Comparison of ENCODE assay signal across 1 cellular context in the genomic region with DNA sequence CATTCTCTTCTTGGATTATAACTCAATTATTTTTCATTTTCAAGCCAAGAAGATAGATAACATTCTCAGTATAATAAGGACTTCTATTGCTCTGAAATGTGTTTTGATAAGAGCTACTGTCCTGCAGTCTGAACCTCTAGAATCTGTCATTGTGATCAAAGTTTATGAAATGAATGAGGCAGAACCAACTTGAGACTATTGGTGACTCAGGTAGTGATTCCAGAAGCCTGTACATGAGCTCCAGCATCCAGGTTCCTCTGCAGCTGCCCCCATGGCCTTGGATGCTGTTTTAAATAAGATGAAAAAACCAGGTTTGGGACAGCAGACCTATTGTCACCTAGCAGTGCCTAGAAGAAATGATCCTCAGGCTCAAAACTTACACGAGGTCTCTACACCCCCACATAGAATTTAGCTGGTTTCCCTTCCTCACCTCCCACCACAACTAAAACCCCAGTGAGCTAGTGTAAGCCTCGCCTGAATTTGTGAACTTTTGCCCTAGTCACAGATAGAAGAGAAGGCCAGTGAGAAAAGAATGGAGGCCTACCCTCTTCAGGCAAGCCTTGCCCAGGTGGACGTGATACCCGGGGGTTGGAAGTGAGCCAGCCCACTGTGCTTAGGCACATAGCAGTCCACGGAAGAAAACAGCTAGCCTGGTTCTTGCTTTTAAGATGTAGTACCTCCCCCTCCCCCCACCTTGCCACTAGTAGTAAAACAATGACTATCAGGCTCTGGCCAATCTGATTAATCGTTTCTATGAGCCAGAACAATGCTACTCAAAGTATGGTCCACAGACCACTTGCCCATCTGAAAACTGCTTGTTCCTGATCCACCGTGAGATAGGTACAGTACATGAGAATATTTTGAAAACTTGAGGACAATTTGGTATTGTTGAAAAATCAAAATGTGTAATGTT.
TF ChIP-seq lines count a peak whose summit lies in the region.

No MANE protein-coding gene starts in this region.

TF ChIP-seq in GM12878, 131 proteins besides CTCF, POLR2A, EP300 and RAD21 (continued from another document and continues in another):
- TF ChIP-seq, protein P1, sequence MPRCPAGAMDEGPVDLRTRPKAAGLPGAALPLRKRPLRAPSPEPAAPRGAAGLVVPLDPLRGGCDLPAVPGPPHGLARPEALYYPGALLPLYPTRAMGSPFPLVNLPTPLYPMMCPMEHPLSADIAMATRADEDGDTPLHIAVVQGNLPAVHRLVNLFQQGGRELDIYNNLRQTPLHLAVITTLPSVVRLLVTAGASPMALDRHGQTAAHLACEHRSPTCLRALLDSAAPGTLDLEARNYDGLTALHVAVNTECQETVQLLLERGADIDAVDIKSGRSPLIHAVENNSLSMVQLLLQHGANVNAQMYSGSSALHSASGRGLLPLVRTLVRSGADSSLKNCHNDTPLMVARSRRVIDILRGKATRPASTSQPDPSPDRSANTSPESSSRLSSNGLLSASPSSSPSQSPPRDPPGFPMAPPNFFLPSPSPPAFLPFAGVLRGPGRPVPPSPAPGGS (IDR thresholded peaks at IDR 0.05; ENCODE audit: borderline replicate concordance, insufficient read depth, low read depth, low read length, poor library complexity, severe bottlenecking) = no peak
- no peak for TF ChIP-seq ASH2L (IDR thresholded peaks at IDR 0.05; ENCODE audit: borderline replicate concordance, low read depth)
- no peak for TF ChIP-seq SIN3A (IDR thresholded peaks at IDR 0.05; ENCODE audit: low read depth, low read length)
- no peak for TF ChIP-seq NR2C2 (IDR thresholded peaks at IDR 0.05; ENCODE audit: borderline replicate concordance, control insufficient read depth, insufficient read length, low read depth)
- TF ChIP-seq CBX3 (IDR thresholded peaks at IDR 0.05; ENCODE audit: borderline replicate concordance, low read depth) = no peak
- TF ChIP-seq MEF2A (IDR thresholded peaks at IDR 0.05; ENCODE audit: insufficient read depth, low read depth, low read length) = no peak
- TF ChIP-seq SUZ12 (IDR thresholded peaks at IDR 0.05; ENCODE audit: unreplicated experiment) = no peak
- no peak for TF ChIP-seq CEBPB (IDR thresholded peaks at IDR 0.05; ENCODE audit: borderline replicate concordance in 1 of 2, low read depth in 2 of 2, low read length in 2 of 2)
- TF ChIP-seq, protein P2, sequence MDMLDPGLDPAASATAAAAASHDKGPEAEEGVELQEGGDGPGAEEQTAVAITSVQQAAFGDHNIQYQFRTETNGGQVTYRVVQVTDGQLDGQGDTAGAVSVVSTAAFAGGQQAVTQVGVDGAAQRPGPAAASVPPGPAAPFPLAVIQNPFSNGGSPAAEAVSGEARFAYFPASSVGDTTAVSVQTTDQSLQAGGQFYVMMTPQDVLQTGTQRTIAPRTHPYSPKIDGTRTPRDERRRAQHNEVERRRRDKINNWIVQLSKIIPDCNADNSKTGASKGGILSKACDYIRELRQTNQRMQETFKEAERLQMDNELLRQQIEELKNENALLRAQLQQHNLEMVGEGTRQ (IDR thresholded peaks at IDR 0.05; ENCODE audit: borderline replicate concordance, low read depth, low read length) = no peak
- TF ChIP-seq BMI1 (IDR thresholded peaks at IDR 0.05; ENCODE audit: borderline replicate concordance) = no peak
- no peak for TF ChIP-seq POLR2AphosphoS5 (IDR thresholded peaks at IDR 0.05; ENCODE audit: low read length)
- peak; percentile 57; the same call in 1 of the 2 replicates for TF ChIP-seq NR2F1 (conservative IDR thresholded peaks at IDR 0.05)
- TF ChIP-seq SPI1 (IDR thresholded peaks at IDR 0.05; ENCODE audit: borderline replicate concordance, insufficient read depth, low read depth, low read length) = peak; percentile 90
- no peak for TF ChIP-seq NRF1 (conservative IDR thresholded peaks at IDR 0.05; ENCODE audit: low read depth, low read length)
- TF ChIP-seq, protein P3, sequence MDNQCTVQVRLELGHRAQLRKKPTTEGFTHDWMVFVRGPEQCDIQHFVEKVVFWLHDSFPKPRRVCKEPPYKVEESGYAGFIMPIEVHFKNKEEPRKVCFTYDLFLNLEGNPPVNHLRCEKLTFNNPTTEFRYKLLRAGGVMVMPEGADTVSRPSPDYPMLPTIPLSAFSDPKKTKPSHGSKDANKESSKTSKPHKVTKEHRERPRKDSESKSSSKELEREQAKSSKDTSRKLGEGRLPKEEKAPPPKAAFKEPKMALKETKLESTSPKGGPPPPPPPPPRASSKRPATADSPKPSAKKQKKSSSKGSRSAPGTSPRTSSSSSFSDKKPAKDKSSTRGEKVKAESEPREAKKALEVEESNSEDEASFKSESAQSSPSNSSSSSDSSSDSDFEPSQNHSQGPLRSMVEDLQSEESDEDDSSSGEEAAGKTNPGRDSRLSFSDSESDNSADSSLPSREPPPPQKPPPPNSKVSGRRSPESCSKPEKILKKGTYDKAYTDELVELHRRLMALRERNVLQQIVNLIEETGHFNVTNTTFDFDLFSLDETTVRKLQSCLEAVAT (IDR thresholded peaks at IDR 0.05) = peak; percentile 53
- TF ChIP-seq YY1 (IDR thresholded peaks at IDR 0.05; ENCODE audit: low read depth, low read length) = no peak
- no peak for TF ChIP-seq SREBF2 (IDR thresholded peaks at IDR 0.05; ENCODE audit: low read length)
- TF ChIP-seq, protein P4, sequence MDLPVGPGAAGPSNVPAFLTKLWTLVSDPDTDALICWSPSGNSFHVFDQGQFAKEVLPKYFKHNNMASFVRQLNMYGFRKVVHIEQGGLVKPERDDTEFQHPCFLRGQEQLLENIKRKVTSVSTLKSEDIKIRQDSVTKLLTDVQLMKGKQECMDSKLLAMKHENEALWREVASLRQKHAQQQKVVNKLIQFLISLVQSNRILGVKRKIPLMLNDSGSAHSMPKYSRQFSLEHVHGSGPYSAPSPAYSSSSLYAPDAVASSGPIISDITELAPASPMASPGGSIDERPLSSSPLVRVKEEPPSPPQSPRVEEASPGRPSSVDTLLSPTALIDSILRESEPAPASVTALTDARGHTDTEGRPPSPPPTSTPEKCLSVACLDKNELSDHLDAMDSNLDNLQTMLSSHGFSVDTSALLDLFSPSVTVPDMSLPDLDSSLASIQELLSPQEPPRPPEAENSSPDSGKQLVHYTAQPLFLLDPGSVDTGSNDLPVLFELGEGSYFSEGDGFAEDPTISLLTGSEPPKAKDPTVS (IDR thresholded peaks at IDR 0.05; ENCODE audit: low read depth, low read length) = no peak
- TF ChIP-seq CBX5 (IDR thresholded peaks at IDR 0.05; ENCODE audit: low read depth) = no peak
- TF ChIP-seq MYC (IDR thresholded peaks at IDR 0.05; ENCODE audit: insufficient read depth, insufficient read length, insufficient replicate concordance, low read length, severe bottlenecking) = no peak
- TF ChIP-seq MXI1 (IDR thresholded peaks at IDR 0.05; ENCODE audit: low read depth, low read length) = no peak
- TF ChIP-seq, protein P5, sequence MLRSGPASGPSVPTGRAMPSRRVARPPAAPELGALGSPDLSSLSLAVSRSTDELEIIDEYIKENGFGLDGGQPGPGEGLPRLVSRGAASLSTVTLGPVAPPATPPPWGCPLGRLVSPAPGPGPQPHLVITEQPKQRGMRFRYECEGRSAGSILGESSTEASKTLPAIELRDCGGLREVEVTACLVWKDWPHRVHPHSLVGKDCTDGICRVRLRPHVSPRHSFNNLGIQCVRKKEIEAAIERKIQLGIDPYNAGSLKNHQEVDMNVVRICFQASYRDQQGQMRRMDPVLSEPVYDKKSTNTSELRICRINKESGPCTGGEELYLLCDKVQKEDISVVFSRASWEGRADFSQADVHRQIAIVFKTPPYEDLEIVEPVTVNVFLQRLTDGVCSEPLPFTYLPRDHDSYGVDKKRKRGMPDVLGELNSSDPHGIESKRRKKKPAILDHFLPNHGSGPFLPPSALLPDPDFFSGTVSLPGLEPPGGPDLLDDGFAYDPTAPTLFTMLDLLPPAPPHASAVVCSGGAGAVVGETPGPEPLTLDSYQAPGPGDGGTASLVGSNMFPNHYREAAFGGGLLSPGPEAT (IDR thresholded peaks at IDR 0.05; ENCODE audit: low read depth) = peak; percentile 45; the same call in 1 of the 2 replicates
- TF ChIP-seq, protein P6, sequence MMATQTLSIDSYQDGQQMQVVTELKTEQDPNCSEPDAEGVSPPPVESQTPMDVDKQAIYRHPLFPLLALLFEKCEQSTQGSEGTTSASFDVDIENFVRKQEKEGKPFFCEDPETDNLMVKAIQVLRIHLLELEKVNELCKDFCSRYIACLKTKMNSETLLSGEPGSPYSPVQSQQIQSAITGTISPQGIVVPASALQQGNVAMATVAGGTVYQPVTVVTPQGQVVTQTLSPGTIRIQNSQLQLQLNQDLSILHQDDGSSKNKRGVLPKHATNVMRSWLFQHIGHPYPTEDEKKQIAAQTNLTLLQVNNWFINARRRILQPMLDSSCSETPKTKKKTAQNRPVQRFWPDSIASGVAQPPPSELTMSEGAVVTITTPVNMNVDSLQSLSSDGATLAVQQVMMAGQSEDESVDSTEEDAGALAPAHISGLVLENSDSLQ (IDR thresholded peaks at IDR 0.05) = no peak
- no peak for TF ChIP-seq SMARCA5 (IDR thresholded peaks at IDR 0.05)
- no peak for TF ChIP-seq TCF3 (IDR thresholded peaks at IDR 0.05; ENCODE audit: borderline replicate concordance, insufficient read depth, low read depth, low read length)
- no peak for TF ChIP-seq RBBP5 (conservative IDR thresholded peaks at IDR 0.05)
- no peak for TF ChIP-seq RB1 (IDR thresholded peaks at IDR 0.05; ENCODE audit: borderline replicate concordance)
- TF ChIP-seq HDAC6 (IDR thresholded peaks at IDR 0.05; ENCODE audit: unreplicated experiment) = no peak
- no peak for TF ChIP-seq HDAC2 (IDR thresholded peaks at IDR 0.05)
- peak; percentile 4; the same call in 1 of the 2 replicates for TF ChIP-seq ZNF384 (IDR thresholded peaks at IDR 0.05; ENCODE audit: borderline replicate concordance, low read depth, low read length)
- TF ChIP-seq, protein P7, sequence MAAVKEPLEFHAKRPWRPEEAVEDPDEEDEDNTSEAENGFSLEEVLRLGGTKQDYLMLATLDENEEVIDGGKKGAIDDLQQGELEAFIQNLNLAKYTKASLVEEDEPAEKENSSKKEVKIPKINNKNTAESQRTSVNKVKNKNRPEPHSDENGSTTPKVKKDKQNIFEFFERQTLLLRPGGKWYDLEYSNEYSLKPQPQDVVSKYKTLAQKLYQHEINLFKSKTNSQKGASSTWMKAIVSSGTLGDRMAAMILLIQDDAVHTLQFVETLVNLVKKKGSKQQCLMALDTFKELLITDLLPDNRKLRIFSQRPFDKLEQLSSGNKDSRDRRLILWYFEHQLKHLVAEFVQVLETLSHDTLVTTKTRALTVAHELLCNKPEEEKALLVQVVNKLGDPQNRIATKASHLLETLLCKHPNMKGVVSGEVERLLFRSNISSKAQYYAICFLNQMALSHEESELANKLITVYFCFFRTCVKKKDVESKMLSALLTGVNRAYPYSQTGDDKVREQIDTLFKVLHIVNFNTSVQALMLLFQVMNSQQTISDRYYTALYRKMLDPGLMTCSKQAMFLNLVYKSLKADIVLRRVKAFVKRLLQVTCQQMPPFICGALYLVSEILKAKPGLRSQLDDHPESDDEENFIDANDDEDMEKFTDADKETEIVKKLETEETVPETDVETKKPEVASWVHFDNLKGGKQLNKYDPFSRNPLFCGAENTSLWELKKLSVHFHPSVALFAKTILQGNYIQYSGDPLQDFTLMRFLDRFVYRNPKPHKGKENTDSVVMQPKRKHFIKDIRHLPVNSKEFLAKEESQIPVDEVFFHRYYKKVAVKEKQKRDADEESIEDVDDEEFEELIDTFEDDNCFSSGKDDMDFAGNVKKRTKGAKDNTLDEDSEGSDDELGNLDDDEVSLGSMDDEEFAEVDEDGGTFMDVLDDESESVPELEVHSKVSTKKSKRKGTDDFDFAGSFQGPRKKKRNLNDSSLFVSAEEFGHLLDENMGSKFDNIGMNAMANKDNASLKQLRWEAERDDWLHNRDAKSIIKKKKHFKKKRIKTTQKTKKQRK (IDR thresholded peaks at IDR 0.05; ENCODE audit: low read depth, low read length) = no peak
- no peak for TF ChIP-seq POU2F2 (IDR thresholded peaks at IDR 0.05; ENCODE audit: borderline replicate concordance, low read depth, low read length)
- TF ChIP-seq, protein P8, sequence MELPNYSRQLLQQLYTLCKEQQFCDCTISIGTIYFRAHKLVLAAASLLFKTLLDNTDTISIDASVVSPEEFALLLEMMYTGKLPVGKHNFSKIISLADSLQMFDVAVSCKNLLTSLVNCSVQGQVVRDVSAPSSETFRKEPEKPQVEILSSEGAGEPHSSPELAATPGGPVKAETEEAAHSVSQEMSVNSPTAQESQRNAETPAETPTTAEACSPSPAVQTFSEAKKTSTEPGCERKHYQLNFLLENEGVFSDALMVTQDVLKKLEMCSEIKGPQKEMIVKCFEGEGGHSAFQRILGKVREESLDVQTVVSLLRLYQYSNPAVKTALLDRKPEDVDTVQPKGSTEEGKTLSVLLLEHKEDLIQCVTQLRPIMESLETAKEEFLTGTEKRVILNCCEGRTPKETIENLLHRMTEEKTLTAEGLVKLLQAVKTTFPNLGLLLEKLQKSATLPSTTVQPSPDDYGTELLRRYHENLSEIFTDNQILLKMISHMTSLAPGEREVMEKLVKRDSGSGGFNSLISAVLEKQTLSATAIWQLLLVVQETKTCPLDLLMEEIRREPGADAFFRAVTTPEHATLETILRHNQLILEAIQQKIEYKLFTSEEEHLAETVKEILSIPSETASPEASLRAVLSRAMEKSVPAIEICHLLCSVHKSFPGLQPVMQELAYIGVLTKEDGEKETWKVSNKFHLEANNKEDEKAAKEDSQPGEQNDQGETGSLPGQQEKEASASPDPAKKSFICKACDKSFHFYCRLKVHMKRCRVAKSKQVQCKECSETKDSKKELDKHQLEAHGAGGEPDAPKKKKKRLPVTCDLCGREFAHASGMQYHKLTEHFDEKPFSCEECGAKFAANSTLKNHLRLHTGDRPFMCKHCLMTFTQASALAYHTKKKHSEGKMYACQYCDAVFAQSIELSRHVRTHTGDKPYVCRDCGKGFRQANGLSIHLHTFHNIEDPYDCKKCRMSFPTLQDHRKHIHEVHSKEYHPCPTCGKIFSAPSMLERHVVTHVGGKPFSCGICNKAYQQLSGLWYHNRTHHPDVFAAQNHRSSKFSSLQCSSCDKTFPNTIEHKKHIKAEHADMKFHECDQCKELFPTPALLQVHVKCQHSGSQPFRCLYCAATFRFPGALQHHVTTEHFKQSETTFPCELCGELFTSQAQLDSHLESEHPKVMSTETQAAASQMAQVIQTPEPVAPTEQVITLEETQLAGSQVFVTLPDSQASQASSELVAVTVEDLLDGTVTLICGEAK (IDR thresholded peaks at IDR 0.05; ENCODE audit: borderline replicate concordance) = no peak
- no peak for TF ChIP-seq SIX5 (IDR thresholded peaks at IDR 0.05; ENCODE audit: low read depth, low read length, severe bottlenecking)
- TF ChIP-seq, protein P9, sequence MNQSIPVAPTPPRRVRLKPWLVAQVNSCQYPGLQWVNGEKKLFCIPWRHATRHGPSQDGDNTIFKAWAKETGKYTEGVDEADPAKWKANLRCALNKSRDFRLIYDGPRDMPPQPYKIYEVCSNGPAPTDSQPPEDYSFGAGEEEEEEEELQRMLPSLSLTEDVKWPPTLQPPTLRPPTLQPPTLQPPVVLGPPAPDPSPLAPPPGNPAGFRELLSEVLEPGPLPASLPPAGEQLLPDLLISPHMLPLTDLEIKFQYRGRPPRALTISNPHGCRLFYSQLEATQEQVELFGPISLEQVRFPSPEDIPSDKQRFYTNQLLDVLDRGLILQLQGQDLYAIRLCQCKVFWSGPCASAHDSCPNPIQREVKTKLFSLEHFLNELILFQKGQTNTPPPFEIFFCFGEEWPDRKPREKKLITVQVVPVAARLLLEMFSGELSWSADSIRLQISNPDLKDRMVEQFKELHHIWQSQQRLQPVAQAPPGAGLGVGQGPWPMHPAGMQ (IDR thresholded peaks at IDR 0.05; ENCODE audit: borderline replicate concordance) = no peak
- TF ChIP-seq ETV6 (conservative IDR thresholded peaks at IDR 0.05 in 1 of 2, IDR thresholded peaks at IDR 0.05 in 1 of 2; ENCODE audit: borderline replicate concordance in 1 of 2, low read depth in 1 of 2) = no peak
- no peak for TF ChIP-seq NFYA (IDR thresholded peaks at IDR 0.05; ENCODE audit: borderline replicate concordance, low read depth, low read length)
- no peak for TF ChIP-seq KLF5 (IDR thresholded peaks at IDR 0.05; ENCODE audit: partially characterized antibody)
- no peak for TF ChIP-seq NR2C1 (IDR thresholded peaks at IDR 0.05)
- TF ChIP-seq POLR2AphosphoS2 (IDR thresholded peaks at IDR 0.05; ENCODE audit: low read depth, low read length) = no peak
